In genomic region chr1:180112091-180112490, GRCh38 we compare ENCODE assay signal across 17 cellular contexts. TPM values are rescaled to one million over a fixed set of nuclear protein-coding genes. Genes with fewer than 3 reads are reported as not detected.
DNase-seq lines count a peak whose midpoint lies in the region; ATAC-seq and TF ChIP-seq lines count a peak whose summit lies in the region.
"Had no signal": no experiment of that assay in that cellular context is flagged by ENCODE, and none has a peak within 500 bp of the region (broad histone marks: within the 10 kb centered on the region; RNA-seq: fewer than 3 reads in every experiment).

No MANE protein-coding gene starts in this region.

- DNase-seq in natural killer cell (no peak), DMS 273 (lab: John Stamatoyannopoulos, UW; ENCODE audit: unreplicated experiment) (no peak)
- DNase-seq in natural killer cell treated with Interleukin-12 subunit alpha and Interleukin-12 subunit beta and Interleukin-15 and Interleukin-18, amount 100 ng/mL, for 72 hours (ENCODE audit: low spot score): no peak
- DNase-seq: 8988T; ACHN; Calu3; CD4-positive, CD25-positive, alpha-beta regulatory T cell; DMS79; H7 had no signal

- H3K27me3 ChIP-seq in gastroesophageal sphincter: no peaks in the 10 kb centered on the region
- H3K27me3 ChIP-seq: BLaER1 treated with 17β-estradiol and CSF1 and Interleukin-3, amounts not matched to agents 10 nM and 100 nM had no signal

- H3K9me3 Mint-ChIP-seq in natural killer cell (no peaks in the 10 kb centered on the region), nephron (no peaks in the 10 kb centered on the region)
- no peaks in the 10 kb centered on the region for H3K9me3 Mint-ChIP-seq in natural killer cell treated with Interleukin-12 subunit alpha and Interleukin-12 subunit beta and Interleukin-15 and Interleukin-18, amount 100 ng/mL, for 72 hours
- H3K9me3 Mint-ChIP-seq: CD4-positive, CD25-positive, alpha-beta regulatory T cell; GM23338 had no signal

- H3K4me1 Mint-ChIP-seq in natural killer cell (peaks cover 15 to 17% of the 10 kb centered on the region in 2 donors), nephron (peaks cover 12% of the 10 kb centered on the region)
- H3K4me1 Mint-ChIP-seq in natural killer cell treated with Interleukin-12 subunit alpha and Interleukin-12 subunit beta and Interleukin-15 and Interleukin-18, amount 100 ng/mL, for 72 hours (ENCODE audit: low read depth in 2 of 2): peaks cover 12 to 14% of the 10 kb centered on the region in 2 donors
- H3K4me1 Mint-ChIP-seq: CD4-positive, CD25-positive, alpha-beta regulatory T cell; GM23338 had no signal

- no peaks in the 10 kb centered on the region for H3K9me3 ChIP-seq in gastroesophageal sphincter
- H3K9me3 ChIP-seq: BLaER1 treated with 17β-estradiol and CSF1 and Interleukin-3, amounts not matched to agents 10 nM and 100 nM had no signal

- TF ChIP-seq POLR2A in gastroesophageal sphincter (IDR thresholded peaks at IDR 0.05): no peak

- H3K4me1 ChIP-seq in gastroesophageal sphincter: peaks cover 0 to 46% (median 6%) of the 10 kb centered on the region in 3 donors

- H3K27ac ChIP-seq in gastroesophageal sphincter: peak overlapping the region in 3 of 4 donors; percentile 21 to 52 (median 40)
- H3K27ac ChIP-seq: BLaER1 treated with 17β-estradiol and CSF1 and Interleukin-3, amounts not matched to agents 10 nM and 100 nM had no signal

- H3K27ac Mint-ChIP-seq in natural killer cell (peak overlapping the region in 1 of 2 donors; percentile 4), nephron (peak overlapping the region in 2 of 3 experiments; percentile 62 to 80)
- no peak overlapping the region for H3K27ac Mint-ChIP-seq in natural killer cell treated with Interleukin-12 subunit alpha and Interleukin-12 subunit beta and Interleukin-15 and Interleukin-18, amount 100 ng/mL, for 72 hours
- H3K27ac Mint-ChIP-seq: GM23338 had no signal

- H3K36me3 Mint-ChIP-seq in natural killer cell: no peaks in the 10 kb centered on the region
- peaks cover 23% of the 10 kb centered on the region for H3K36me3 Mint-ChIP-seq in natural killer cell treated with Interleukin-12 subunit alpha and Interleukin-12 subunit beta and Interleukin-15 and Interleukin-18, amount 100 ng/mL, for 72 hours
- peaks cover 63% of the 10 kb centered on the region for H3K36me3 Mint-ChIP-seq in nephron (ENCODE audit: low read depth)

- peak in 2 of 3 donors; percentile 50 to 84 for ATAC-seq in natural killer cell
- no peak for ATAC-seq in natural killer cell treated with Interleukin-12 subunit alpha and Interleukin-12 subunit beta and Interleukin-15 and Interleukin-18, amount 100 ng/mL, for 72 hours
- ATAC-seq in gastroesophageal sphincter: no peak
- no peak for ATAC-seq in HG03175 (IDR thresholded peaks at IDR 0.05; ENCODE audit: unreplicated experiment)
- ATAC-seq in GM21447 (IDR thresholded peaks at IDR 0.05; ENCODE audit: unreplicated experiment): no peak
- ATAC-seq: GM12878, GM23338, HepG2 had no signal

- 80 to 89% methylated on average over 1 to 2 of the region's 2 CpGs for WGBS in gastroesophageal sphincter (ENCODE audit: low coverage in 1 of 2), 2 donors

- intact Hi-C loops in natural killer cell (cut with micrococcal nuclease): no loop called here

- H3K27me3 Mint-ChIP-seq in natural killer cell (ENCODE audit: low read depth in 2 of 2): no peaks in the 10 kb centered on the region
- H3K27me3 Mint-ChIP-seq in natural killer cell treated with Interleukin-12 subunit alpha and Interleukin-12 subunit beta and Interleukin-15 and Interleukin-18, amount 100 ng/mL, for 72 hours: no peaks in the 10 kb centered on the region
- H3K27me3 Mint-ChIP-seq in nephron (ENCODE audit: low read depth): no peaks in the 10 kb centered on the region
- H3K27me3 Mint-ChIP-seq: CD4-positive, CD25-positive, alpha-beta regulatory T cell had no signal

- peaks cover 0 to 53% of the 10 kb centered on the region in 2 donors for H3K36me3 ChIP-seq in gastroesophageal sphincter

- TF ChIP-seq CTCF in natural killer cell (IDR thresholded peaks at IDR 0.05): no peak
- no peak for TF ChIP-seq CTCF in gastroesophageal sphincter (IDR thresholded peaks at IDR 0.05)
- TF ChIP-seq CTCF in nephron (IDR thresholded peaks at IDR 0.05; ENCODE audit: unreplicated experiment in 3 of 3): no peak

- no peak overlapping the region for H3K4me3 Mint-ChIP-seq in natural killer cell
- H3K4me3 Mint-ChIP-seq in natural killer cell treated with Interleukin-12 subunit alpha and Interleukin-12 subunit beta and Interleukin-15 and Interleukin-18, amount 100 ng/mL, for 72 hours: no peak overlapping the region
- H3K4me3 Mint-ChIP-seq in nephron: no peak overlapping the region
- H3K4me3 Mint-ChIP-seq: CD4-positive, CD25-positive, alpha-beta regulatory T cell; GM23338 had no signal

- no peak overlapping the region for H3K4me3 ChIP-seq in gastroesophageal sphincter
- H3K4me3 ChIP-seq: BLaER1 treated with 17β-estradiol and CSF1 and Interleukin-3, amounts not matched to agents 10 nM and 100 nM; GM12878; GM23338 had no signal

- TF ChIP-seq EP300 in gastroesophageal sphincter (IDR thresholded peaks at IDR 0.05): no peak

RNA-seq across cellular contexts. Expression of gene QSOX1, which starts 42.6 kb away (rescaled TPM):
- total RNA-seq in natural killer cell (10 to 100 TPM; 31.0 to 42.7 (median 38.2) TPM), gastroesophageal sphincter (100 to 1,000 TPM in 2 of 4 donors, 10 to 100 TPM in 2; 71.5 to 132 (median 106) TPM)
- total RNA-seq in natural killer cell treated with Interleukin-12 subunit alpha and Interleukin-12 subunit beta and Interleukin-15 and Interleukin-18, amount 100 ng/mL, for 72 hours: 10 to 100 TPM; 39.1 to 60.3 TPM

Comparison
In these comparisons a context has a peak if more than half of its experiments do, and no peak if none do; other contexts are left out.
1. ATAC-seq: peak in natural killer cell (2 of 3); none in natural killer cell treated with Interleukin-12 subunit alpha and Interleukin-12 subunit beta and Interleukin-15 and Interleukin-18, amount 100 ng/mL, for 72 hours (0 of 2), gastroesophageal sphincter (single experiment), HG03175 (single experiment) and GM21447 (single experiment).
2. H3K27ac Mint-ChIP-seq: peak in nephron (2 of 3); none in natural killer cell treated with Interleukin-12 subunit alpha and Interleukin-12 subunit beta and Interleukin-15 and Interleukin-18, amount 100 ng/mL, for 72 hours (0 of 2).